ENCODE assay signal across 8 cellular contexts in the genomic region with DNA sequence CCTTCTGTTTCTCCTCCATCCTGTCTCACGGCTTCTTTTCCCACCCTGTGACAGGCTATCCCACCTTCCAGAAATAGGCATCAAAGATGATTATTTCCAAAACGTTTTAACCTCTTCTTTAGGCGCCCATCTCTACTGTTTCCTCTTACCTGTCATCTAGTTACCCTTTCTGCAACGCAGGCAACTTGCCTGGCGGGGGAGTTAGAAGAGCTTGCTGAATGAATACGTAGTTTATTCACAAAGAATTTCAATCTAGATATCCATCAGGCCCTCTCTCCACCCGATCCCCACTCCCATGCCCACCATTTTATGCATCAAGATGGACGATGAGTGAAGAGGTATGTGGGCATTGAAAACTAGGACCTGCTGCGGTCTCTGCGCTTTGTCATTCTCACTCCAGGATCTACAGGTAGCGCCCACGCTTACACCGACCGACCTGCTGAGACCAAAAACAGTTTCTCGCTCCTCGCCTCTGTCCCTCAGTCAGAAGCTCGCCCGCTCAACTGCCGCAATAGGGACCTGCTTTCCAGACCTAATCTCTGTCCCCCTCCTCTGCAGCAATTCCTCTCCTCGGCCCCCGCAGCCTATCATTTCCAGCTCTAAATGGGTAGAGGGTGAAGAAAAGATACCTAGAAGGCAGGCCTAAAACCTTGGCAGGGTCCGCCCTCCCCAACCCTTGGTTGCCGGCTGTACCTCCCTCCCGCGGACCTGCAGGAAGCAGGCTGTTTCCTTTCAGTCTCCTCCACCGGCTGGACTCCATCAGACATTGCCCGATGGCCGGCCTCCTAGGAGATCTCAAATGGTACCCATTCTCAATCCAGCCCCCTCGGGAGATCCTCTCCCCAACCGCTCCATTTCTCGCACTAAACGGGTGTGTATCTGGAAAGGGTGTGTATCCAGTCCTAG. TPM values are rescaled to one million over a fixed set of nuclear protein-coding genes. Genes with fewer than 3 reads are reported as not detected.
DNase-seq lines count a peak whose midpoint lies in the region; ATAC-seq, FAIRE-seq and TF ChIP-seq lines count a peak whose summit lies in the region.

No MANE protein-coding gene starts in this region.

- H3K36me3 ChIP-seq in muscle layer of duodenum (ENCODE audit: control insufficient read depth in 1 of 2, insufficient read depth in 2 of 2, low read length in 2 of 2), result no peaks in the 10 kb centered on the region

- peaks cover 4% of the 10 kb centered on the region for H3K27me3 Mint-ChIP-seq in T-helper 1 cell treated with Interleukin-12 subunit alpha and Interleukin-12 subunit beta and Interleukin-4 antibody, amounts not matched to agents 30 μg/mL and 1 μg/mL, for 36 hours (ENCODE audit: low read depth)

- H3K4me3 ChIP-seq in coronary artery, result peak overlapping the region; percentile 68
- peak overlapping the region; percentile 62 to 66 for H3K4me3 ChIP-seq in muscle layer of duodenum (ENCODE audit: low read depth in 1 of 2, low read length in 2 of 2)

- peak overlapping the region; percentile 94 for H3K4me3 Mint-ChIP-seq in T-helper 1 cell treated with Interleukin-12 subunit alpha and Interleukin-12 subunit beta and Interleukin-4 antibody, amounts not matched to agents 30 μg/mL and 1 μg/mL, for 36 hours

- no peak for TF ChIP-seq CTCF in coronary artery (IDR thresholded peaks at IDR 0.05)

- H3K27ac ChIP-seq in coronary artery, result peak overlapping the region; percentile 2 to 57
- no peak overlapping the region for H3K27ac ChIP-seq in muscle layer of duodenum (ENCODE audit: low read length)

- peak overlapping the region; percentile 91 for H3K27ac Mint-ChIP-seq in T-helper 1 cell treated with Interleukin-12 subunit alpha and Interleukin-12 subunit beta and Interleukin-4 antibody, amounts not matched to agents 30 μg/mL and 1 μg/mL, for 36 hours

- FAIRE-seq in urothelium cell line (lab: Jason Lieb, UNC), result no peak

- peaks cover 15% of the 10 kb centered on the region for H3K4me1 Mint-ChIP-seq in T-helper 1 cell treated with Interleukin-12 subunit alpha and Interleukin-12 subunit beta and Interleukin-4 antibody, amounts not matched to agents 30 μg/mL and 1 μg/mL, for 36 hours (ENCODE audit: low read depth)

- H3K9me3 ChIP-seq in muscle layer of duodenum (ENCODE audit: control insufficient read depth in 1 of 2, low read length in 2 of 2), result no peaks in the 10 kb centered on the region

- DNase-seq in coronary artery (ENCODE audit: low spot score), result no peak
- peak; percentile 3 for DNase-seq in urothelium cell line (ENCODE audit: low spot score)
- DNase-seq in occipital lobe (lab: John Stamatoyannopoulos, UW), result no peak
- DNase-seq in kidney glomerular epithelial cell (lab: John Stamatoyannopoulos, UW), result no peak

- ATAC-seq in GM18519 (IDR thresholded peaks at IDR 0.05; ENCODE audit: low FRiP score, unreplicated experiment) (peak; percentile 10), HG02973 (IDR thresholded peaks at IDR 0.05; ENCODE audit: unreplicated experiment) (peak; percentile 34)

- no peaks in the 10 kb centered on the region for H3K27me3 ChIP-seq in muscle layer of duodenum (ENCODE audit: low read depth, low read length)

- H3K4me1 ChIP-seq in muscle layer of duodenum (ENCODE audit: control insufficient read depth in 1 of 2, insufficient read depth in 2 of 2, low read length in 2 of 2), result no peaks in the 10 kb centered on the region

- H3K9me3 Mint-ChIP-seq in T-helper 1 cell treated with Interleukin-12 subunit alpha and Interleukin-12 subunit beta and Interleukin-4 antibody, amounts not matched to agents 30 μg/mL and 1 μg/mL, for 36 hours, result no peaks in the 10 kb centered on the region

- no peaks in the 10 kb centered on the region for H3K36me3 Mint-ChIP-seq in T-helper 1 cell treated with Interleukin-12 subunit alpha and Interleukin-12 subunit beta and Interleukin-4 antibody, amounts not matched to agents 30 μg/mL and 1 μg/mL, for 36 hours (ENCODE audit: low read depth)

RNA-seq across cellular contexts. Expression of a gene that starts 0.6 kb away (rescaled TPM):
- 47.3 TPM for total RNA-seq in occipital lobe

RNA-seq across cellular contexts. Expression of a gene that starts 12.9 kb away (rescaled TPM):
- total RNA-seq in occipital lobe, result 6.7 TPM

RNA-seq across cellular contexts. Expression of a gene that starts 29.7 kb away (rescaled TPM):
- 18.7 TPM for total RNA-seq in occipital lobe

RNA-seq across cellular contexts. Expression of a gene that starts 59.9 kb away (rescaled TPM):
- total RNA-seq in occipital lobe, result not detected
